Comparison of ENCODE assay signal across 20 cellular contexts in genomic region chr7:15086882-15087281, GRCh38.
"Had no signal": no experiment of that assay in that cellular context is flagged by ENCODE, and none has a peak within 500 bp of the region (broad histone marks: within the 10 kb centered on the region; RNA-seq: fewer than 3 reads in every experiment).

No MANE protein-coding gene starts in this region.

- H3K4me1 Mint-ChIP-seq: natural killer cell; stimulated activated naive CD8-positive, alpha-beta T cell treated with anti-CD3 and anti-CD28 coated beads, Interleukin-15, amount 100 ng/mL, for 72 hours; T-cell; WTC11 had no signal

- ATAC-seq: left cardiac atrium; natural killer cell; pancreas; right lobe of liver; stimulated activated naive CD8-positive, alpha-beta T cell treated with anti-CD3 and anti-CD28 coated beads, Interleukin-15, amount 100 ng/mL, for 72 hours; T-cell; WTC11 had no signal

- H3K27ac Mint-ChIP-seq: activated CD4-positive, alpha-beta memory T cell treated with anti-CD3 and anti-CD28 coated beads for 36 hours; activated naive CD8-positive, alpha-beta T cell; activated T-helper 1 cell treated with anti-CD3 and anti-CD28 coated beads, Interleukin-12 subunit alpha, Interleukin-12 subunit beta, Interleukin-2, Interleukin-4 antibody, amounts not matched to agents 30 ng/mL and 10 ng/mL and 1 ng/mL, durations not matched to agents 14 hours and 24 hours and 36 hours; endodermal cell; natural killer cell; stimulated activated naive CD8-positive, alpha-beta T cell treated with anti-CD3 and anti-CD28 coated beads, Interleukin-15, amount 100 ng/mL, for 72 hours; T-cell; type B pancreatic cell; WTC11 had no signal

- H3K4me2 ChIP-seq: smooth muscle cell had no signal

- H3K27ac ChIP-seq: dorsolateral prefrontal cortex, neutrophil, pancreas, right lobe of liver had no signal

- H3K27me3 ChIP-seq: dorsolateral prefrontal cortex, neutrophil, pancreas, right lobe of liver had no signal

- DNase-seq: activated CD4-positive, alpha-beta memory T cell treated with anti-CD3 and anti-CD28 coated beads for 36 hours; activated CD4-positive, alpha-beta T cell treated with anti-CD3 and anti-CD28 coated beads for 4 hours; activated gamma-delta T cell treated with Interleukin-2 at 50 U/mL for 16 hours; activated T-cell treated with anti-CD3 and anti-CD28 coated beads for 4 hours; caudate nucleus; dorsolateral prefrontal cortex; endodermal cell; left cardiac atrium; natural killer cell; pancreas; right lobe of liver; stimulated activated CD4-positive, alpha-beta T cell treated with anti-CD3 and anti-CD28 coated beads, Interleukin-4, amount 100 ng/mL, for 1 hour; stimulated activated naive CD8-positive, alpha-beta T cell treated with anti-CD3 and anti-CD28 coated beads, Interleukin-15, amount 100 ng/mL, for 72 hours; T-cell had no signal

- H3K9me3 Mint-ChIP-seq: endodermal cell, type B pancreatic cell, WTC11 had no signal

- H3K36me3 ChIP-seq: neutrophil, pancreas, right lobe of liver had no signal

- H3K4me3 Mint-ChIP-seq: activated CD4-positive, alpha-beta memory T cell treated with anti-CD3 and anti-CD28 coated beads for 36 hours; activated naive CD8-positive, alpha-beta T cell; activated T-helper 1 cell treated with anti-CD3 and anti-CD28 coated beads, Interleukin-12 subunit alpha, Interleukin-12 subunit beta, Interleukin-2, Interleukin-4 antibody, amounts not matched to agents 30 ng/mL and 10 ng/mL and 1 ng/mL, durations not matched to agents 14 hours and 24 hours and 36 hours; endodermal cell; natural killer cell; stimulated activated naive CD8-positive, alpha-beta T cell treated with anti-CD3 and anti-CD28 coated beads, Interleukin-15, amount 100 ng/mL, for 72 hours; T-cell; type B pancreatic cell; WTC11 had no signal

- H3K36me3 Mint-ChIP-seq: activated CD4-positive, alpha-beta memory T cell treated with anti-CD3 and anti-CD28 coated beads for 36 hours; activated naive CD8-positive, alpha-beta T cell; T-cell; type B pancreatic cell; WTC11 had no signal

- H3K9me3 ChIP-seq: neutrophil, pancreas, right lobe of liver had no signal

- H3K4me1 ChIP-seq: pancreas, right lobe of liver had no signal

- H3K27me3 Mint-ChIP-seq: activated CD4-positive, alpha-beta memory T cell treated with anti-CD3 and anti-CD28 coated beads for 36 hours; activated naive CD8-positive, alpha-beta T cell; stimulated activated naive CD8-positive, alpha-beta T cell treated with anti-CD3 and anti-CD28 coated beads, Interleukin-15, amount 100 ng/mL, for 72 hours; T-cell; type B pancreatic cell had no signal

- H3K4me3 ChIP-seq: dorsolateral prefrontal cortex, pancreas, right lobe of liver, smooth muscle cell had no signal
